8 cellular contexts compared by ENCODE assay signal in genomic region chr9:130053109-130053503, GRCh38. TPM values are rescaled to one million over a fixed set of nuclear protein-coding genes. Genes with fewer than 3 reads are reported as not detected.
DNase-seq lines count a peak whose midpoint lies in the region; ATAC-seq and TF ChIP-seq lines count a peak whose summit lies in the region.

No MANE protein-coding gene starts in this region.

- H3K9me3 Mint-ChIP-seq in activated CD8-positive, alpha-beta T cell treated with anti-CD3 and anti-CD28 coated beads, Interleukin-2, amount 10 ng/mL, durations not matched to agents 7 days and 5 days (ENCODE audit: insufficient read depth), result no peaks in the 10 kb centered on the region

- peak overlapping the region; percentile 93 for H3K27ac Mint-ChIP-seq in activated CD8-positive, alpha-beta T cell treated with anti-CD3 and anti-CD28 coated beads, Interleukin-2, amount 10 ng/mL, durations not matched to agents 7 days and 5 days

- TF ChIP-seq CTCF in HEK293 (tag by site-specific recombination; IDR thresholded peaks at IDR 0.05) (no peak), spleen (IDR thresholded peaks at IDR 0.05 in 8 of 11, conservative IDR thresholded peaks at IDR 0.05 in 3 of 11) (no peak)

- H3K36me3 ChIP-seq in HEK293 (ENCODE audit: control insufficient read depth in 2 of 2, insufficient read depth in 1 of 2, low read length in 2 of 2), result no peaks in the 10 kb centered on the region; a peak in 1 of 3 replicates
- H3K36me3 ChIP-seq in iPS DF 6.9 (ENCODE audit: control insufficient read depth, insufficient read depth, low read length), result no peaks in the 10 kb centered on the region
- H3K36me3 ChIP-seq in spleen, result peaks cover 0 to 8% (median 2%) of the 10 kb centered on the region in 6 donors

- H3K27me3 Mint-ChIP-seq in activated CD8-positive, alpha-beta T cell treated with anti-CD3 and anti-CD28 coated beads, Interleukin-2, amount 10 ng/mL, durations not matched to agents 7 days and 5 days (ENCODE audit: low read depth), result no peaks in the 10 kb centered on the region

- DNase-seq in activated CD8-positive, alpha-beta T cell treated with anti-CD3 and anti-CD28 coated beads, Interleukin-2, amount 10 ng/mL, durations not matched to agents 7 days and 5 days, result no peak
- DNase-seq in iPS DF 6.9 (ENCODE audit: low read depth, low spot score) (no peak), spleen (no peak), NCI-H69 (lab: John Stamatoyannopoulos, UW) (no peak), SK-N-DZ (ENCODE audit: low spot score) (no peak), activated gamma-delta T cell treated with Interleukin-2 at 50 U/mL for 16 hours (no peak)

- no peaks in the 10 kb centered on the region; the same call in 1 of the 2 replicates for H3K4me1 ChIP-seq in HEK293 (ENCODE audit: control insufficient read depth, insufficient read depth, low read length)
- no peaks in the 10 kb centered on the region for H3K4me1 ChIP-seq in iPS DF 6.9 (ENCODE audit: control insufficient read depth, insufficient read depth, low read length)
- peaks cover 24 to 86% (median 40%) of the 10 kb centered on the region in 6 donors for H3K4me1 ChIP-seq in spleen

- peak overlapping the region; percentile 93 for H3K4me3 Mint-ChIP-seq in activated CD8-positive, alpha-beta T cell treated with anti-CD3 and anti-CD28 coated beads, Interleukin-2, amount 10 ng/mL, durations not matched to agents 7 days and 5 days

- no CpG with 5 or more reads among the region's 9 CpGs for WGBS in iPS DF 6.9 (ENCODE audit: insufficient coverage, insufficient read length)
- 8 to 15% (median 11%) methylated on average over 9 of the region's 9 CpGs for WGBS in spleen, 5 donors

- H3K27me3 ChIP-seq in iPS DF 6.9 (ENCODE audit: control insufficient read depth, insufficient read depth, low read length) (no peaks in the 10 kb centered on the region), spleen (replicated peaks in 1 of 7) (no peaks in the 10 kb centered on the region)

- H3K9me3 ChIP-seq in HEK293 (ENCODE audit: control insufficient read depth, insufficient read depth, low read depth, low read length) (no peaks in the 10 kb centered on the region), iPS DF 6.9 (ENCODE audit: control insufficient read depth, insufficient read depth, low read length) (no peaks in the 10 kb centered on the region), spleen (no peaks in the 10 kb centered on the region)

- H3K27ac ChIP-seq in HEK293 (ENCODE audit: extremely low read depth, low read depth, low read length), result peak overlapping the region; percentile 79
- H3K27ac ChIP-seq in iPS DF 6.9 (ENCODE audit: low read length), result no peak overlapping the region
- peak overlapping the region; percentile 84 to 96 (median 90) for H3K27ac ChIP-seq in spleen

- POLR2A ChIA-PET in HEK293 (lab: Yijun Ruan, JAX), result interaction anchor here (0.6 to 3.2 kb wide), 6 partner anchors 10 to 311 kb away, joined by 3 to 42 read pairs (median 4); partner anchors contain the start of gene FNBP1
- POLR2A ChIA-PET in activated CD8-positive, alpha-beta T cell treated with anti-CD3 and anti-CD28 coated beads, Interleukin-2, amount 10 ng/mL, durations not matched to agents 7 days and 5 days (lab: Charles Lee), result interaction anchor here (0.6 to 2.5 kb wide), 12 partner anchors 8 to 212 kb away, joined by 3 to 24 read pairs (median 5); partner anchors contain the start of genes FNBP1 and HMCN2

- H3K4me3 ChIP-seq in HEK293 (ENCODE audit: low read depth, low read length), result peak overlapping the region; percentile 91
- peak overlapping the region; percentile 89; the same call in 1 of the 2 replicates for H3K4me3 ChIP-seq in iPS DF 6.9 (ENCODE audit: low read length)
- H3K4me3 ChIP-seq in spleen, result peak overlapping the region; percentile 76 to 98 (median 94)

- peaks cover 43% of the 10 kb centered on the region for H3K4me1 Mint-ChIP-seq in activated CD8-positive, alpha-beta T cell treated with anti-CD3 and anti-CD28 coated beads, Interleukin-2, amount 10 ng/mL, durations not matched to agents 7 days and 5 days (ENCODE audit: low read depth)

- H3K36me3 Mint-ChIP-seq in activated CD8-positive, alpha-beta T cell treated with anti-CD3 and anti-CD28 coated beads, Interleukin-2, amount 10 ng/mL, durations not matched to agents 7 days and 5 days (ENCODE audit: low read depth), result peaks cover 8% of the 10 kb centered on the region

- TF ChIP-seq POLR2A in spleen (IDR thresholded peaks at IDR 0.05), result no peak

- CTCF ChIA-PET in HEK293 (lab: Yijun Ruan, JAX), result interaction anchor here (0.6 to 1.5 kb wide), 6 partner anchors 11 to 168 kb away, joined by 3 to 7 read pairs (median 4); no protein-coding TSS in a partner anchor
- CTCF ChIA-PET in activated CD8-positive, alpha-beta T cell treated with anti-CD3 and anti-CD28 coated beads, Interleukin-2, amount 10 ng/mL, durations not matched to agents 7 days and 5 days (lab: Charles Lee), result interaction anchor here (0.7 to 1.7 kb wide), 9 partner anchors 9 to 166 kb away, joined by 3 to 13 read pairs (median 4); partner anchors contain the start of gene FNBP1

- intact Hi-C loops in spleen (cut with DNase I; ENCODE audit: low total_unique reads), result no loop called here

- ATAC-seq in activated CD8-positive, alpha-beta T cell treated with anti-CD3 and anti-CD28 coated beads, Interleukin-2, amount 10 ng/mL, durations not matched to agents 7 days and 5 days, result no peak
- ATAC-seq in HG03378 (IDR thresholded peaks at IDR 0.05; ENCODE audit: unreplicated experiment), result no peak

TF ChIP-seq in HEK293, 187 proteins besides CTCF, POLR2A, EP300 and RAD21:
- TF ChIP-seq REST (tag by site-specific recombination; IDR thresholded peaks at IDR 0.05) (no peak), TCF7L2 (IDR thresholded peaks at IDR 0.05; ENCODE audit: borderline replicate concordance, low read depth, low read length) (no peak), SP7 (tag by site-specific recombination; IDR thresholded peaks at IDR 0.05) (no peak), ZNF639 (tag by site-specific recombination; IDR thresholded peaks at IDR 0.05) (no peak), ZBTB20 (tag by site-specific recombination; IDR thresholded peaks at IDR 0.05) (no peak)

RNA-seq across cellular contexts. Expression of gene GPR107, which starts 0.6 kb away (rescaled TPM):
- total RNA-seq in activated CD8-positive, alpha-beta T cell treated with anti-CD3 and anti-CD28 coated beads, Interleukin-2, amount 10 ng/mL, durations not matched to agents 7 days and 5 days, result 10 to 100 TPM; 22.5 to 24.4 TPM
- 10 to 100 TPM; 25.2 to 42.8 (median 30.5) TPM for total RNA-seq in spleen
- 1 to 10 TPM; 3.9 to 7.4 (median 4.3) TPM for polyA plus RNA-seq in spleen
- 17.5 and 18.2 TPM in 2 replicates for polyA plus RNA-seq in SK-N-DZ (2014; cell fraction: cytosol; rRNA removed)
- polyA plus RNA-seq in SK-N-DZ (2014; cell fraction: nucleus; rRNA removed), result 11.1 and 15.2 TPM in 2 replicates

RNA-seq across cellular contexts. Expression of gene FNBP1, which starts 10.1 kb away (rescaled TPM):
- 100 to 1,000 TPM; 173 to 176 TPM for total RNA-seq in activated CD8-positive, alpha-beta T cell treated with anti-CD3 and anti-CD28 coated beads, Interleukin-2, amount 10 ng/mL, durations not matched to agents 7 days and 5 days
- total RNA-seq in spleen, result 100 to 1,000 TPM; 132 to 156 (median 148) TPM
- 10 to 100 TPM; 40.6 to 55.6 (median 54.9) TPM for polyA plus RNA-seq in spleen
- polyA plus RNA-seq in SK-N-DZ (2014; cell fraction: cytosol; rRNA removed), result 14.3 and 14.5 TPM in 2 replicates
- polyA plus RNA-seq in SK-N-DZ (2014; cell fraction: nucleus; rRNA removed), result 6.5 and 9.4 TPM in 2 replicates
